Comparison of ENCODE assay signal across 8 cellular contexts in genomic region chr2:11417946-11418585, GRCh38.
A peak's percentile ranks its signal among the peaks of the same experiment; 100 is the strongest.
DNase-seq lines count a peak whose midpoint lies in the region; ATAC-seq, FAIRE-seq and TF ChIP-seq lines count a peak whose summit lies in the region.

No MANE protein-coding gene starts in this region.

- ATAC-seq in GM18861 (IDR thresholded peaks at IDR 0.05; ENCODE audit: unreplicated experiment), result no peak

- FAIRE-seq in H54 (lab: Jason Lieb, UNC), result no peak

- no peak for TF ChIP-seq POLR2A in H54 (IDR thresholded peaks at IDR 0.05; ENCODE audit: low read depth, low read length)

- no peak for DNase-seq in AG09319 (ENCODE audit: extremely low read depth, low read depth)
- peak; percentile 48 for DNase-seq in GM12865 (ENCODE audit: low read depth)
- DNase-seq in OCI-M1 (lab: John Stamatoyannopoulos, UW), result peak; percentile 64
- DNase-seq in foreskin fibroblast, result peak in 1 of 2 donors; percentile 27
- DNase-seq in H54 (ENCODE audit: insufficient read length, low spot score), result no peak
- DNase-seq in SW 1271 (lab: John Stamatoyannopoulos, UW), result no peak
- no peak for DNase-seq in activated naive CD4-positive, alpha-beta T cell treated with Interleukin-2 at 50 U/mL for 16 hours

- peak; percentile 17 for TF ChIP-seq CTCF in AG09319 (IDR thresholded peaks at IDR 0.05; ENCODE audit: low read depth, low read length)
- peak; percentile 43 for TF ChIP-seq CTCF in GM12865 (IDR thresholded peaks at IDR 0.05; ENCODE audit: insufficient read depth, low read depth, low read length, missing control alignments)
- TF ChIP-seq CTCF in foreskin fibroblast (IDR thresholded peaks at IDR 0.05; ENCODE audit: low read depth, low read length), result peak; percentile 17

- H3K4me3 ChIP-seq in GM12865 (ENCODE audit: low read depth, low read length), result no peak overlapping the region
- no peak overlapping the region for H3K4me3 ChIP-seq in foreskin fibroblast (ENCODE audit: low read depth in 1 of 2, low read length in 2 of 2)

Comparison
In these comparisons a context has a peak if more than half of its experiments do, and no peak if none do; other contexts are left out.
1. DNase-seq: peak in GM12865 (single experiment) and OCI-M1 (single experiment); none in AG09319 (single experiment), H54 (single experiment), SW 1271 (0 of 2) and activated naive CD4-positive, alpha-beta T cell treated with Interleukin-2 at 50 U/mL for 16 hours (single experiment).
2. Peak in every context shown above with its lines, with median percentiles within 50 percentile points of each other: CTCF ChIP-seq.